In the genomic region with DNA sequence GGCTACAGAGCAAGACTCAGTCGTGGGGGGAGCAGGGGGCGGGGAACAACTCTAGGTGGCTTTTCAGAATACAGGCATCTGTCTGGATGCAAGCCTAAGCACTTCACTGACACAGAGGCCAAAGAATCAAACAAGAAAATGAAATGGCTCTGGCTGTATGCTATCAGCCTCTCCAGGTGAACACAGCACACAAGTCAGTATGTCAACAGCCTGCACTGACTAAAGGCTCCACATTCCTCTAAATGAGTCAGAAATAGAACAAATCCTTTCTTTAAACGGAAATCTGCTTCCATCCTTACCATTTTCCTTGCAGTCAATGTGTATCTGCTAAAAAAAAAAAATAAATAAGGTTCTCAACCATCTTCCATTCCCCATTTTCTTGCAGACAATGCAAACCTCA, we compare ENCODE assay signal across 16 cellular contexts.
DNase-seq lines count a peak whose midpoint lies in the region; ATAC-seq, FAIRE-seq and TF ChIP-seq lines count a peak whose summit lies in the region.
"Had no signal": no experiment of that assay in that cellular context is flagged by ENCODE, and none has a peak within 500 bp of the region (broad histone marks: within the 10 kb centered on the region; RNA-seq: fewer than 3 reads in every experiment).

No MANE protein-coding gene starts in this region.

- CTCF ChIA-PET in GM10248 (lab: Yijun Ruan, JAX): interaction anchor here (0.7 to 5.1 kb wide), 7 partner anchors 10 to 126 kb away, joined by 3 to 31 read pairs (median 5); no protein-coding TSS in a partner anchor

- H3K9ac ChIP-seq in BLaER1 treated with 17β-estradiol and CSF1 and Interleukin-3, amounts not matched to agents 10 nM and 100 nM: no peak overlapping the region
- peak overlapping the region; percentile 6; the same call in 1 of the 2 replicates for H3K9ac ChIP-seq in Karpas-422 (ENCODE audit: low read length)

- H3K4me3 Mint-ChIP-seq in memory B cell: no peak overlapping the region
- H3K4me3 Mint-ChIP-seq in activated T-cell treated with anti-CD3 and anti-CD28 coated beads, Interleukin-2, amount 50 U/mL, for 72 hours: no peak overlapping the region
- H3K4me3 Mint-ChIP-seq: CD14-positive monocyte had no signal

- H3K9me2 ChIP-seq in Karpas-422 (replicated peaks; ENCODE audit: insufficient read depth, low read length): no peaks in the 10 kb centered on the region

- no peaks in the 10 kb centered on the region for H3K27me3 Mint-ChIP-seq in memory B cell
- no peaks in the 10 kb centered on the region for H3K27me3 Mint-ChIP-seq in activated T-cell treated with anti-CD3 and anti-CD28 coated beads, Interleukin-2, amount 50 U/mL, for 72 hours (ENCODE audit: low read depth)

- DNase-seq in Karpas-422 (no peak), bronchial epithelial cell (ENCODE audit: low read depth) (peak; percentile 54), memory B cell (ENCODE audit: low spot score in 2 of 2) (no peak), GM10248 (ENCODE audit: extremely low spot score) (no peak)
- DNase-seq in stimulated activated CD4-positive, alpha-beta T cell treated with anti-CD3 and anti-CD28 coated beads, Interleukin-12 subunit alpha, Interleukin-12 subunit beta, amount 100 ng/mL, for 4 hours: no peak
- DNase-seq in activated T-cell treated with anti-CD3 and anti-CD28 coated beads, Interleukin-2, amount 50 U/mL, for 72 hours: no peak
- DNase-seq: activated CD4-positive, alpha-beta T cell treated with anti-CD3 and anti-CD28 coated beads, Interleukin-2, amount 50 U/mL, for 4 hours; aorta; DMS79 treated with DMSO at 0.1 percent for 48 hours; NCI-H2081; RPMI8226; substantia nigra; T1000 had no signal

- POLR2A ChIA-PET in GM10248 (lab: Yijun Ruan, JAX): no interaction called here

- no peaks in the 10 kb centered on the region for H3K79me2 ChIP-seq in Karpas-422 (ENCODE audit: low read length)

- no peaks in the 10 kb centered on the region for H3K9me3 Mint-ChIP-seq in memory B cell
- no peaks in the 10 kb centered on the region for H3K9me3 Mint-ChIP-seq in activated T-cell treated with anti-CD3 and anti-CD28 coated beads, Interleukin-2, amount 50 U/mL, for 72 hours
- H3K9me3 Mint-ChIP-seq: CD14-positive monocyte had no signal

- H3K27ac Mint-ChIP-seq in memory B cell: peak overlapping the region; percentile 95
- H3K27ac Mint-ChIP-seq in activated T-cell treated with anti-CD3 and anti-CD28 coated beads, Interleukin-2, amount 50 U/mL, for 72 hours: no peak overlapping the region

- no peak for FAIRE-seq in bronchial epithelial cell (lab: Jason Lieb, UNC)

- H3K36me3 ChIP-seq in BLaER1 treated with 17β-estradiol and CSF1 and Interleukin-3, amounts not matched to agents 10 nM and 100 nM: peaks cover 56 to 91% (median 76%) of the 10 kb centered on the region in 11 experiments
- H3K36me3 ChIP-seq in Karpas-422 (ENCODE audit: insufficient read depth, low read length) (no peaks in the 10 kb centered on the region), bronchial epithelial cell (ENCODE audit: control insufficient read depth, insufficient read depth, low read length) (no peaks in the 10 kb centered on the region)

- no peak overlapping the region for H2AFZ ChIP-seq in Karpas-422 (ENCODE audit: low read length)

- TF ChIP-seq CTCF in bronchial epithelial cell (IDR thresholded peaks at IDR 0.05; ENCODE audit: insufficient read depth, low read length, severe bottlenecking) (no peak), GM10248 (IDR thresholded peaks at IDR 0.05; ENCODE audit: control extremely low read depth, extremely low read depth, low read depth, missing control alignments) (no peak)

- peaks cover 34 to 57% (median 39%) of the 10 kb centered on the region in 10 experiments for H3K4me1 ChIP-seq in BLaER1 treated with 17β-estradiol and CSF1 and Interleukin-3, amounts not matched to agents 10 nM and 100 nM
- H3K4me1 ChIP-seq in Karpas-422 (ENCODE audit: low read length): peaks cover 76% of the 10 kb centered on the region

- H3K9me3 ChIP-seq in BLaER1 treated with 17β-estradiol and CSF1 and Interleukin-3, amounts not matched to agents 10 nM and 100 nM (replicated peaks in 1 of 11): peaks cover 0 to 7% (median 3%) of the 10 kb centered on the region in 11 experiments; a peak in 5 of 22 replicates
- H3K9me3 ChIP-seq in Karpas-422 (ENCODE audit: low read length): no peaks in the 10 kb centered on the region

- H3K27me3 ChIP-seq in BLaER1 treated with 17β-estradiol and CSF1 and Interleukin-3, amounts not matched to agents 10 nM and 100 nM: no peaks in the 10 kb centered on the region
- no peaks in the 10 kb centered on the region for H3K27me3 ChIP-seq in Karpas-422 (ENCODE audit: low read length)
- H3K27me3 ChIP-seq in bronchial epithelial cell (ENCODE audit: control insufficient read depth, insufficient read depth, low read length): no peaks in the 10 kb centered on the region

- H3K27ac ChIP-seq in BLaER1 treated with 17β-estradiol and CSF1 and Interleukin-3, amounts not matched to agents 10 nM and 100 nM: peak overlapping the region in 2 of 11 experiments; percentile 64 to 77; a peak in 3 of 22 replicates
- H3K27ac ChIP-seq in Karpas-422 (ENCODE audit: low read length): peak overlapping the region; percentile 94

- H3K36me3 Mint-ChIP-seq in memory B cell: peaks cover 17% of the 10 kb centered on the region
- H3K36me3 Mint-ChIP-seq in activated T-cell treated with anti-CD3 and anti-CD28 coated beads, Interleukin-2, amount 50 U/mL, for 72 hours (ENCODE audit: insufficient read depth in 2 of 2): peaks cover 1 to 3% of the 10 kb centered on the region in 2 donors

- ATAC-seq in memory B cell (ENCODE audit: low read depth) (no peak), GM18519 (IDR thresholded peaks at IDR 0.05; ENCODE audit: low FRiP score, unreplicated experiment) (no peak)
- ATAC-seq in activated T-cell treated with anti-CD3 and anti-CD28 coated beads, Interleukin-2, amount 50 U/mL, for 72 hours (replicated peaks in 1 of 2): no peak

- H4K20me1 ChIP-seq in BLaER1 treated with 17β-estradiol and CSF1 and Interleukin-3, amounts not matched to agents 10 nM and 100 nM: no peaks in the 10 kb centered on the region; a peak in 2 of 22 replicates
- H4K20me1 ChIP-seq in Karpas-422 (ENCODE audit: insufficient read depth, low read depth, low read length): no peaks in the 10 kb centered on the region

- H3K4me1 Mint-ChIP-seq in memory B cell: peaks cover 52% of the 10 kb centered on the region
- peaks cover 35% of the 10 kb centered on the region for H3K4me1 Mint-ChIP-seq in activated T-cell treated with anti-CD3 and anti-CD28 coated beads, Interleukin-2, amount 50 U/mL, for 72 hours (ENCODE audit: low read depth)

- H3K4me2 ChIP-seq in BLaER1 treated with 17β-estradiol and CSF1 and Interleukin-3, amounts not matched to agents 10 nM and 100 nM: peak overlapping the region in 8 of 11 experiments; percentile 56 to 91 (median 72); a peak in 15 of 22 replicates
- peak overlapping the region; percentile 59 for H3K4me2 ChIP-seq in Karpas-422 (ENCODE audit: low read depth, low read length, poor library complexity, severe bottlenecking)

- no peak overlapping the region for H3K4me3 ChIP-seq in BLaER1 treated with 17β-estradiol and CSF1 and Interleukin-3, amounts not matched to agents 10 nM and 100 nM
- peak overlapping the region; percentile 46; the same call in 1 of the 2 replicates for H3K4me3 ChIP-seq in Karpas-422 (ENCODE audit: low read length)
- H3K4me3 ChIP-seq in bronchial epithelial cell (ENCODE audit: low read depth, low read length): no peak overlapping the region
